In the genomic region with DNA sequence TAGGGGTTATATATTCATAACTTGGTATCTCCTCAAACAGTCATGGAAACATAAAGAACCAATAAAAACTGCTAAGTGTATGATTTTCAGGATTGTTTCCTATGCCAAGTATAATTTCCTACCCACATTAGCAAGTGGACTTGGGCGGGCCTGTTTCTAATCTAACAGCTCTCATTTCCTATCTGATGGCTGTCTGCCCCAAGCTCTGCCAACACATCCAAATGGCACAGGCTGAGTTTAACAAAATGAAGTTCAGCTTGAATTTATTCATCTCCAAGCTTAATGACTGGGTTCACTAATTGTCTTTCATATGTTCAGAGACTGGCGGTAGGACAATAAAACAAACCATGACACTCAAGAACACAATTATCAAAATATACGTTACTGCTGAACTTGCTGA, we compare ENCODE assay signal across 28 cellular contexts.
"Had no signal": no experiment of that assay in that cellular context is flagged by ENCODE, and none has a peak within 500 bp of the region (broad histone marks: within the 10 kb centered on the region; RNA-seq: fewer than 3 reads in every experiment).

No MANE protein-coding gene starts in this region.

- ATAC-seq: activated T-cell treated with anti-CD3 and anti-CD28 coated beads, Interleukin-2, amount 50 U/mL, for 4 hours; gastroesophageal sphincter; left cardiac atrium; left ventricle myocardium superior; sciatic nerve; stimulated activated effector memory CD8-positive, alpha-beta T cell treated with anti-CD3 and anti-CD28 coated beads, Interleukin-12 subunit alpha, Interleukin-12 subunit beta, amount 100 ng/mL, for 72 hours had no signal

- DNase-seq: activated CD4-positive, alpha-beta memory T cell treated with anti-CD3 and anti-CD28 coated beads for 36 hours; activated CD4-positive, alpha-beta T cell treated with anti-CD3 and anti-CD28 coated beads, Interleukin-2, amount 10 ng/mL, durations not matched to agents 24 days and 14 days; activated CD4-positive, CD25-positive, alpha-beta regulatory T cell treated with anti-CD3 and anti-CD28 coated beads, Interleukin-2, amount 50 U/mL, for 72 hours; activated CD8-positive, alpha-beta memory T cell treated with anti-CD3 and anti-CD28 coated beads, Interleukin-2, amount 50 U/mL, for 48 hours; activated T-cell treated with anti-CD3 and anti-CD28 coated beads, Interleukin-2, amount 50 U/mL, for 4 hours; colonic mucosa; effector memory CD4-positive, alpha-beta T cell; hippocampal formation; left cardiac atrium; left ventricle myocardium superior; mammary epithelial cell; naive B cell; nephron progenitor cell; ovary; retina; stimulated activated CD4-positive, alpha-beta T cell treated with anti-CD3 and anti-CD28 coated beads, Interleukin-4, amount 100 ng/mL, for 24 hours; uterus; WERI-Rb-1 had no signal

- H3K9me3 Mint-ChIP-seq: activated CD4-positive, alpha-beta memory T cell treated with anti-CD3 and anti-CD28 coated beads for 36 hours; activated CD4-positive, alpha-beta T cell treated with anti-CD3 and anti-CD28 coated beads, Interleukin-2, amount 10 ng/mL, durations not matched to agents 24 days and 14 days; activated naive CD4-positive, alpha-beta T cell treated with anti-CD3 and anti-CD28 coated beads, Interleukin-2, amount 50 U/mL, for 24 hours; activated T-cell treated with anti-CD3 and anti-CD28 coated beads, Interleukin-2, amount 50 U/mL, for 4 hours; central memory CD8-positive, alpha-beta T cell; stimulated activated effector memory CD8-positive, alpha-beta T cell treated with anti-CD3 and anti-CD28 coated beads, Interleukin-12 subunit alpha, Interleukin-12 subunit beta, amount 100 ng/mL, for 72 hours had no signal

- FAIRE-seq: keratinocyte had no signal

- H3K27me3 Mint-ChIP-seq: activated CD4-positive, alpha-beta memory T cell treated with anti-CD3 and anti-CD28 coated beads for 36 hours; activated CD4-positive, alpha-beta T cell treated with anti-CD3 and anti-CD28 coated beads, Interleukin-2, amount 10 ng/mL, durations not matched to agents 24 days and 14 days; activated naive CD4-positive, alpha-beta T cell treated with anti-CD3 and anti-CD28 coated beads, Interleukin-2, amount 50 U/mL, for 24 hours; central memory CD8-positive, alpha-beta T cell; naive B cell; stimulated activated naive CD8-positive, alpha-beta T cell treated with anti-CD3 and anti-CD28 coated beads, Interleukin-15, Interleukin-2, amounts not matched to agents 100 ng/mL and 50 ng/mL, for 24 hours; type B pancreatic cell had no signal

- H3K4me3 Mint-ChIP-seq: activated CD4-positive, alpha-beta memory T cell treated with anti-CD3 and anti-CD28 coated beads for 36 hours; activated CD4-positive, alpha-beta T cell treated with anti-CD3 and anti-CD28 coated beads, Interleukin-2, amount 10 ng/mL, durations not matched to agents 24 days and 14 days; activated naive CD4-positive, alpha-beta T cell treated with anti-CD3 and anti-CD28 coated beads, Interleukin-2, amount 50 U/mL, for 24 hours; activated T-cell treated with anti-CD3 and anti-CD28 coated beads, Interleukin-2, amount 50 U/mL, for 4 hours; central memory CD8-positive, alpha-beta T cell; mesothelial cell of epicardium; naive B cell; nephron progenitor cell; stimulated activated effector memory CD8-positive, alpha-beta T cell treated with anti-CD3 and anti-CD28 coated beads, Interleukin-12 subunit alpha, Interleukin-12 subunit beta, amount 100 ng/mL, for 72 hours; stimulated activated naive CD8-positive, alpha-beta T cell treated with anti-CD3 and anti-CD28 coated beads, Interleukin-15, Interleukin-2, amounts not matched to agents 100 ng/mL and 50 ng/mL, for 24 hours; type B pancreatic cell had no signal

- H3K36me3 Mint-ChIP-seq: stimulated activated effector memory CD8-positive, alpha-beta T cell treated with anti-CD3 and anti-CD28 coated beads, Interleukin-12 subunit alpha, Interleukin-12 subunit beta, amount 100 ng/mL, for 72 hours had no signal

- H3K4me1 Mint-ChIP-seq: central memory CD8-positive, alpha-beta T cell; mesothelial cell of epicardium; naive B cell; nephron progenitor cell; stimulated activated effector memory CD8-positive, alpha-beta T cell treated with anti-CD3 and anti-CD28 coated beads, Interleukin-12 subunit alpha, Interleukin-12 subunit beta, amount 100 ng/mL, for 72 hours had no signal

- H3K27ac Mint-ChIP-seq: activated CD4-positive, alpha-beta memory T cell treated with anti-CD3 and anti-CD28 coated beads for 36 hours; activated CD4-positive, alpha-beta T cell treated with anti-CD3 and anti-CD28 coated beads, Interleukin-2, amount 10 ng/mL, durations not matched to agents 24 days and 14 days; activated T-helper 2 cell treated with anti-CD3 and anti-CD28 coated beads, Interferon-gamma antibody, Interleukin-2, Interleukin-4, amounts not matched to agents 10 μg/mL and 5 μg/mL and 100 μg/mL, durations not matched to agents 14 hours and 24 hours and 36 hours; mesothelial cell of epicardium; nephron progenitor cell; stimulated activated effector memory CD8-positive, alpha-beta T cell treated with anti-CD3 and anti-CD28 coated beads, Interleukin-12 subunit alpha, Interleukin-12 subunit beta, amount 100 ng/mL, for 72 hours; stimulated activated naive CD8-positive, alpha-beta T cell treated with anti-CD3 and anti-CD28 coated beads, Interleukin-15, Interleukin-2, amounts not matched to agents 100 ng/mL and 50 ng/mL, for 24 hours; type B pancreatic cell had no signal
